In the genomic region with DNA sequence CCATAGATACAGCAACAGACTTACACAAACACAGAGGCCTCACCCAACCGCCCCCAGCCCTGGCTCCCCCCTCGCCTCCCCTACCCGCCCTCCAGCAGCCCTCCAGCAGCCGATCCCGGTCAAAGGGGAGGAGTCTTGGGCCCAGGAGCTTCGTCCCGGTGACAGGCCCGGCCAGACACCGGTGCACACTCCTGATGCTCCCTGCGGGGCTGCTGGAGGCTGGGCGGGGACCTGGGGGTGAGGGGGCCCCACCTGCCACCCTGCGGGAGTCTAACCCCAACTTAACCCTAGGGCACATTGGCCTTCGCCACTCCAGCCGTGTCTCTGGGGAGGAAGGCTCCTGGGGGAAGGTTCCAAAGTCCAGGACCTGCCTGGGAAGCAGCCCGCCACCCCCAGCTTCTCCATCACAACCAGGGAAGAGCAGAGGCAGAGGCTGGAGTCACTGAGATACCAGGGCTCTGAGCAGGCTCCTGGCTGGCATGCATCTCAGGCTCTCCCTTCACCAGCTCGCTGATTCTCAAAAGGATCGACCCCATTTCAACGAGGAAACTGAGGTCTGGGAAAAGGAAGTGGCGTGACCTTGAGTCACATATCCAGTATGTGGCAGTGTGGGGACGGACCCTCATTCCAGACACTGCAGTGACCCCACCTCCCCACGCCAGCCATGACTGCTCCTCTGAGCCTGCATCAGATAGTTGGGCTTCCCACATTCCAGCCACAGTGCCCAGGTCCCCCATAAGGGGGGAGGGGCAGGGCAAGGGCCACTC, we compare ENCODE assay signal across 8 cellular contexts. TPM values are rescaled to one million over a fixed set of nuclear protein-coding genes. Genes with fewer than 3 reads are reported as not detected.
A peak's percentile ranks its signal among the peaks of the same experiment; 100 is the strongest.
DNase-seq lines count a peak whose midpoint lies in the region; ATAC-seq lines count a peak whose summit lies in the region.

No MANE protein-coding gene starts in this region.

- peaks cover 21% of the 10 kb centered on the region for H3K36me3 Mint-ChIP-seq in T-helper 2 cell treated with Interferon-gamma antibody and Interleukin-4, amounts not matched to agents 5 μg/mL and 100 μg/mL, for 36 hours (ENCODE audit: low read depth)
- peaks cover 20% of the 10 kb centered on the region for H3K36me3 Mint-ChIP-seq in activated naive CD8-positive, alpha-beta T cell treated with anti-CD3 and anti-CD28 coated beads for 36 hours
- peaks cover 3 to 15% (median 10%) of the 10 kb centered on the region in 3 donors for H3K36me3 Mint-ChIP-seq in immature natural killer cell
- peaks cover 44% of the 10 kb centered on the region for H3K36me3 Mint-ChIP-seq in stimulated activated effector memory CD8-positive, alpha-beta T cell treated with anti-CD3 and anti-CD28 coated beads, Interleukin-12 subunit alpha, Interleukin-12 subunit beta, amount 100 ng/mL, for 72 hours

- DNase-seq in T-helper 2 cell treated with Interferon-gamma antibody and Interleukin-4, amounts not matched to agents 5 μg/mL and 100 μg/mL, for 36 hours (ENCODE audit: low spot score) = no peak
- DNase-seq in T-helper 2 cell (no peak), immature natural killer cell (no peak), NCI-H2171 treated with DMSO at 0.1 percent for 48 hours (lab: John Stamatoyannopoulos, UW) (no peak), NCI-H1092 (lab: John Stamatoyannopoulos, UW) (no peak)
- DNase-seq in activated naive CD8-positive, alpha-beta T cell treated with anti-CD3 and anti-CD28 coated beads for 36 hours = no peak
- DNase-seq in stimulated activated effector memory CD8-positive, alpha-beta T cell treated with anti-CD3 and anti-CD28 coated beads, Interleukin-12 subunit alpha, Interleukin-12 subunit beta, amount 100 ng/mL, for 72 hours (ENCODE audit: low spot score in 2 of 2) = no peak

- peaks cover 54% of the 10 kb centered on the region for H3K4me1 Mint-ChIP-seq in T-helper 2 cell treated with Interferon-gamma antibody and Interleukin-4, amounts not matched to agents 5 μg/mL and 100 μg/mL, for 36 hours (ENCODE audit: low read depth)
- H3K4me1 Mint-ChIP-seq in activated naive CD8-positive, alpha-beta T cell treated with anti-CD3 and anti-CD28 coated beads for 36 hours = peaks cover 75% of the 10 kb centered on the region
- H3K4me1 Mint-ChIP-seq in immature natural killer cell = peaks cover 85 to 86% of the 10 kb centered on the region in 2 donors
- H3K4me1 Mint-ChIP-seq in stimulated activated effector memory CD8-positive, alpha-beta T cell treated with anti-CD3 and anti-CD28 coated beads, Interleukin-12 subunit alpha, Interleukin-12 subunit beta, amount 100 ng/mL, for 72 hours = peaks cover 79% of the 10 kb centered on the region

- peak overlapping the region; percentile 91 for H3K27ac Mint-ChIP-seq in T-helper 2 cell treated with Interferon-gamma antibody and Interleukin-4, amounts not matched to agents 5 μg/mL and 100 μg/mL, for 36 hours
- peak overlapping the region; percentile 100 for H3K27ac Mint-ChIP-seq in activated naive CD8-positive, alpha-beta T cell treated with anti-CD3 and anti-CD28 coated beads for 36 hours
- H3K27ac Mint-ChIP-seq in immature natural killer cell = peak overlapping the region; percentile 99 to 100 (median 100)
- H3K27ac Mint-ChIP-seq in stimulated activated effector memory CD8-positive, alpha-beta T cell treated with anti-CD3 and anti-CD28 coated beads, Interleukin-12 subunit alpha, Interleukin-12 subunit beta, amount 100 ng/mL, for 72 hours = peak overlapping the region; percentile 94

- H3K4me3 Mint-ChIP-seq in T-helper 2 cell treated with Interferon-gamma antibody and Interleukin-4, amounts not matched to agents 5 μg/mL and 100 μg/mL, for 36 hours = peak overlapping the region; percentile 78
- peak overlapping the region; percentile 86 for H3K4me3 Mint-ChIP-seq in activated naive CD8-positive, alpha-beta T cell treated with anti-CD3 and anti-CD28 coated beads for 36 hours
- H3K4me3 Mint-ChIP-seq in immature natural killer cell = peak overlapping the region; percentile 82 to 95 (median 85)
- H3K4me3 Mint-ChIP-seq in stimulated activated effector memory CD8-positive, alpha-beta T cell treated with anti-CD3 and anti-CD28 coated beads, Interleukin-12 subunit alpha, Interleukin-12 subunit beta, amount 100 ng/mL, for 72 hours = peak overlapping the region; percentile 90

- H3K27me3 Mint-ChIP-seq in T-helper 2 cell treated with Interferon-gamma antibody and Interleukin-4, amounts not matched to agents 5 μg/mL and 100 μg/mL, for 36 hours (ENCODE audit: low read depth) = no peaks in the 10 kb centered on the region
- H3K27me3 Mint-ChIP-seq in activated naive CD8-positive, alpha-beta T cell treated with anti-CD3 and anti-CD28 coated beads for 36 hours = no peaks in the 10 kb centered on the region
- peaks cover 24 to 53% (median 30%) of the 10 kb centered on the region in 3 donors for H3K27me3 Mint-ChIP-seq in immature natural killer cell (ENCODE audit: low read depth in 3 of 3)

- no peaks in the 10 kb centered on the region for H3K9me3 Mint-ChIP-seq in T-helper 2 cell treated with Interferon-gamma antibody and Interleukin-4, amounts not matched to agents 5 μg/mL and 100 μg/mL, for 36 hours
- no peaks in the 10 kb centered on the region for H3K9me3 Mint-ChIP-seq in activated naive CD8-positive, alpha-beta T cell treated with anti-CD3 and anti-CD28 coated beads for 36 hours
- H3K9me3 Mint-ChIP-seq in immature natural killer cell = peaks cover 0 to 2% (median 0%) of the 10 kb centered on the region in 6 donors
- H3K9me3 Mint-ChIP-seq in stimulated activated effector memory CD8-positive, alpha-beta T cell treated with anti-CD3 and anti-CD28 coated beads, Interleukin-12 subunit alpha, Interleukin-12 subunit beta, amount 100 ng/mL, for 72 hours = no peaks in the 10 kb centered on the region

- no peak for ATAC-seq in stimulated activated effector memory CD8-positive, alpha-beta T cell treated with anti-CD3 and anti-CD28 coated beads, Interleukin-12 subunit alpha, Interleukin-12 subunit beta, amount 100 ng/mL, for 72 hours
- ATAC-seq in GM18858 (IDR thresholded peaks at IDR 0.05; ENCODE audit: unreplicated experiment) = no peak

RNA-seq across cellular contexts. Expression of a gene that starts 14.4 kb away (rescaled TPM):
- total RNA-seq in activated naive CD8-positive, alpha-beta T cell treated with anti-CD3 and anti-CD28 coated beads for 36 hours = 10 to 100 TPM; 34.9 to 38.8 TPM
- 10 to 100 TPM in 1 of 3 donors, 1 to 10 TPM in 1, not detected in 1; 2.2 to 10.5 TPM for polyA plus RNA-seq in immature natural killer cell

RNA-seq across cellular contexts. Expression of a gene that starts 27.6 kb away (rescaled TPM):
- 1 to 10 TPM; 1.5 to 1.6 TPM for total RNA-seq in activated naive CD8-positive, alpha-beta T cell treated with anti-CD3 and anti-CD28 coated beads for 36 hours
- under 1 TPM in 2 of 3 donors, not detected in 1; 0.05 to 0.30 TPM for polyA plus RNA-seq in immature natural killer cell

RNA-seq across cellular contexts. Expression of a gene that starts 44.8 kb away (rescaled TPM):
- total RNA-seq in activated naive CD8-positive, alpha-beta T cell treated with anti-CD3 and anti-CD28 coated beads for 36 hours = under 1 TPM; 0.48 to 0.49 TPM
- 1 to 10 TPM in 1 of 3 donors, under 1 TPM in 1, not detected in 1; 0.81 to 1.4 TPM for polyA plus RNA-seq in immature natural killer cell
